ENCODE assay signal across 12 cellular contexts in the genomic region with DNA sequence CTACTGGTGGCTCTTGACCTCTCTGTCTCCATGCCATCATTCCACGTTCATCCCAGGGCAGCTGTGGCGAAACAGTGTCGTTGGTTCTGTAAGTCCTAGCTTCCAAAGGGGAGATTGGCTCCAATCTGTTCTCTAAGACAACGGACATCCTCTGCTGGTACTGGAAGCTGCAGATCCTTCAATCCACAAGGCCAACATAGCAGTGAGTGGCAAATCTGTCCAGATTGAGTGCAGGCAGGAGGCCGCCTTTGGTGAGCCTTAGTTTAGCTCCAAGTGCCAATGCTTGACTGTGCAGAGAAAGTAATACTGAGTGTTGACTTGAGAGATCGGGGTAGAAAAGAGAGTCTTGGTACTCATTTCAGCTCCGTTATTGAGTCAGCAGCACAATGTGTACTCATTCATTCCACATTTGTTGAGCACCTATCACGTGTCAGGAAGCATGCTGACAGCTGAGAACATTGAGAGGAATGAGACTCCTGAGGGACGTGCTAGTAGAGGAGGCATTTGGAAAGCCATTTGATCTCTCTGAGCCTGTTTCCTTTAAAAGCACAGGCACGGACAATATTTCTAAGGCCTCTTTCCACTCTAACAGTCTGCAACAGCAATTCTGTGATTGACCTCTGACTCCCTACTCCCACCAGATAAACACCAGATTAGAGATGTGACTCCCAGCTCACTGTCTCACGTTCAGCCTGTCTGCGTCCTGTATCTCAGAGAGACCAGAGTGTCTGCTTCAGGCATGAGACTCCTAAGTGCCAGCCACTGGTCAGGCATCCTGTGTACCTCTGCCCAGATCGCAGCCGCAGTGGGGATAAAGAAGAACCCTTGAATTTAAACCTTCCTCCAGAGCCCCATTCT.
A peak's percentile ranks its signal among the peaks of the same experiment; 100 is the strongest.
DNase-seq lines count a peak whose midpoint lies in the region; ATAC-seq lines count a peak whose summit lies in the region.
"Had no signal": no experiment of that assay in that cellular context is flagged by ENCODE, and none has a peak within 500 bp of the region (broad histone marks: within the 10 kb centered on the region; RNA-seq: fewer than 3 reads in every experiment).

No MANE protein-coding gene starts in this region.

- DNase-seq in HT1080 (ENCODE audit: low read depth) (peak; percentile 48), amniotic epithelial cell (ENCODE audit: low read depth) (peak; percentile 57), left ventricle myocardium superior (no peak), retina (peak; percentile 43), NCI-H524 treated with DMSO at 0.1 percent for 48 hours (lab: John Stamatoyannopoulos, UW) (no peak)
- DNase-seq in activated naive CD4-positive, alpha-beta T cell treated with Interleukin-2 at 50 U/mL for 16 hours = no peak
- DNase-seq: activated CD8-positive, alpha-beta memory T cell treated with anti-CD3 and anti-CD28 coated beads, Interleukin-2, amount 50 U/mL, for 4 hours; activated naive CD4-positive, alpha-beta T cell treated with anti-CD3 and anti-CD28 coated beads, Interleukin-2, amount 50 U/mL, for 16 hours; DMS79 treated with DMSO at 0.1 percent for 48 hours; NCI-H69 had no signal

- intact Hi-C loops in left ventricle myocardium superior (cut with micrococcal nuclease) = no loop called here

- ATAC-seq in left ventricle myocardium superior = peak; percentile 77
- ATAC-seq in GM21717 (IDR thresholded peaks at IDR 0.05; ENCODE audit: unreplicated experiment) = no peak
- ATAC-seq: GM12878 had no signal

Comparison
In these comparisons a context has a peak if more than half of its experiments do, and no peak if none do; other contexts are left out.
1. DNase-seq: peak in HT1080 (single experiment), amniotic epithelial cell (single experiment) and retina (single experiment); none in left ventricle myocardium superior (single experiment), activated naive CD4-positive, alpha-beta T cell treated with Interleukin-2 at 50 U/mL for 16 hours (single experiment) and NCI-H524 treated with DMSO at 0.1 percent for 48 hours (single experiment).